Comparison of ENCODE assay signal across 8 cellular contexts in the genomic region with DNA sequence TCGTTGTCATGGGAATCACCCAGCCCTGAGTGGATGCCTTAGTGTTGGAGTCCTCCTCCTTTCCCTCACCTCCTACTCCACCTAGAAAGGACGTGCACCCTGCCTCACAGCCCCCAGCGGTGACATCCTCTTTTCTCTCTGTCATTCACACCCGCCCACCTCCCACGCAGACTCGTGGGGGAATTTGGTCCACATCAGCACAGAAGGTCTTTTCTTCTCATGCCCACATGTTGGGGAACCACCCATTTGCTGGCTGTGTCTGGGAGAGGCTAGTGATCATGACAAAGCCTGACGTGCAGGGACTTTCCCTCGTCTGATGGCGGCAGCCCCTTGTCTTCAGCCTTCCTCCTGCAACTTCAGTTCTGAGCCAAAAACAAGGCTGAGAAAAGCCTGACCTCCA.
DNase-seq lines count a peak whose midpoint lies in the region; ATAC-seq and TF ChIP-seq lines count a peak whose summit lies in the region.

No MANE protein-coding gene starts in this region.

- peak; percentile 87 for ATAC-seq in GM18907 (IDR thresholded peaks at IDR 0.05; ENCODE audit: unreplicated experiment)
- ATAC-seq in HG03039 (IDR thresholded peaks at IDR 0.05; ENCODE audit: unreplicated experiment): peak; percentile 73
- peak; percentile 82 to 85 for ATAC-seq in natural killer cell treated with Interleukin-12 subunit alpha and Interleukin-12 subunit beta and Interleukin-15 and Interleukin-18, amount 100 ng/mL, for 72 hours
- no peak for ATAC-seq in left lobe of liver

- no peaks in the 10 kb centered on the region for H3K9me3 ChIP-seq in tibial nerve

- H3K4me1 Mint-ChIP-seq in activated CD4-positive, alpha-beta memory T cell treated with anti-CD3 and anti-CD28 coated beads, Interleukin-2, amount 10 ng/mL, durations not matched to agents 7 days and 5 days: peaks cover 18% of the 10 kb centered on the region
- H3K4me1 Mint-ChIP-seq in natural killer cell treated with Interleukin-12 subunit alpha and Interleukin-12 subunit beta and Interleukin-15 and Interleukin-18, amount 100 ng/mL, for 72 hours (ENCODE audit: low read depth in 2 of 2): peaks cover 14 to 18% of the 10 kb centered on the region in 2 donors

- H3K27me3 ChIP-seq in tibial nerve: no peaks in the 10 kb centered on the region

- POLR2A ChIA-PET in activated CD4-positive, alpha-beta memory T cell treated with anti-CD3 and anti-CD28 coated beads, Interleukin-2, amount 10 ng/mL, durations not matched to agents 7 days and 5 days (lab: Charles Lee): no interaction called here

- H3K36me3 ChIP-seq in tibial nerve: no peaks in the 10 kb centered on the region

- no peak for TF ChIP-seq CTCF in tibial nerve (IDR thresholded peaks at IDR 0.05)

- H3K27me3 Mint-ChIP-seq in activated CD4-positive, alpha-beta memory T cell treated with anti-CD3 and anti-CD28 coated beads, Interleukin-2, amount 10 ng/mL, durations not matched to agents 7 days and 5 days: peaks cover 5% of the 10 kb centered on the region
- peaks cover 0 to 20% of the 10 kb centered on the region in 2 donors for H3K27me3 Mint-ChIP-seq in natural killer cell treated with Interleukin-12 subunit alpha and Interleukin-12 subunit beta and Interleukin-15 and Interleukin-18, amount 100 ng/mL, for 72 hours

- peak in 1 of 2 donors; percentile 41 for TF ChIP-seq EP300 in tibial nerve (IDR thresholded peaks at IDR 0.05)

- TF ChIP-seq POLR2A in tibial nerve (IDR thresholded peaks at IDR 0.05): no peak

- H3K4me3 Mint-ChIP-seq in activated CD4-positive, alpha-beta memory T cell treated with anti-CD3 and anti-CD28 coated beads, Interleukin-2, amount 10 ng/mL, durations not matched to agents 7 days and 5 days: no peak overlapping the region
- peak overlapping the region; percentile 65 for H3K4me3 Mint-ChIP-seq in natural killer cell treated with Interleukin-12 subunit alpha and Interleukin-12 subunit beta and Interleukin-15 and Interleukin-18, amount 100 ng/mL, for 72 hours

- peaks cover 0 to 9% (median 0%) of the 10 kb centered on the region in 4 donors for H3K4me1 ChIP-seq in tibial nerve

- no peak overlapping the region for H3K4me3 ChIP-seq in tibial nerve

- H3K36me3 Mint-ChIP-seq in activated CD4-positive, alpha-beta memory T cell treated with anti-CD3 and anti-CD28 coated beads, Interleukin-2, amount 10 ng/mL, durations not matched to agents 7 days and 5 days (ENCODE audit: low read depth): no peaks in the 10 kb centered on the region
- H3K36me3 Mint-ChIP-seq in natural killer cell treated with Interleukin-12 subunit alpha and Interleukin-12 subunit beta and Interleukin-15 and Interleukin-18, amount 100 ng/mL, for 72 hours: no peaks in the 10 kb centered on the region

- peak; percentile 31 for DNase-seq in activated CD4-positive, alpha-beta memory T cell treated with anti-CD3 and anti-CD28 coated beads, Interleukin-2, amount 10 ng/mL, durations not matched to agents 7 days and 5 days
- DNase-seq in natural killer cell treated with Interleukin-12 subunit alpha and Interleukin-12 subunit beta and Interleukin-15 and Interleukin-18, amount 100 ng/mL, for 72 hours (ENCODE audit: low spot score): peak; percentile 73
- DNase-seq in left lobe of liver (ENCODE audit: low spot score) (no peak), NCI-H446 treated with DMSO at 0.1 percent for 48 hours (lab: John Stamatoyannopoulos, UW) (no peak), tibial nerve (ENCODE audit: low spot score in 2 of 2) (no peak), H4 (ENCODE audit: low spot score) (no peak)

- H3K27ac Mint-ChIP-seq in activated CD4-positive, alpha-beta memory T cell treated with anti-CD3 and anti-CD28 coated beads, Interleukin-2, amount 10 ng/mL, durations not matched to agents 7 days and 5 days: no peak overlapping the region
- peak overlapping the region in 1 of 2 donors; percentile 7 for H3K27ac Mint-ChIP-seq in natural killer cell treated with Interleukin-12 subunit alpha and Interleukin-12 subunit beta and Interleukin-15 and Interleukin-18, amount 100 ng/mL, for 72 hours

- H3K9me3 Mint-ChIP-seq in activated CD4-positive, alpha-beta memory T cell treated with anti-CD3 and anti-CD28 coated beads, Interleukin-2, amount 10 ng/mL, durations not matched to agents 7 days and 5 days: no peaks in the 10 kb centered on the region
- no peaks in the 10 kb centered on the region for H3K9me3 Mint-ChIP-seq in natural killer cell treated with Interleukin-12 subunit alpha and Interleukin-12 subunit beta and Interleukin-15 and Interleukin-18, amount 100 ng/mL, for 72 hours

- WGBS in tibial nerve, 2 donors: 42 to 49% methylated on average over 9 of the region's 9 CpGs

- CTCF ChIA-PET in activated CD4-positive, alpha-beta memory T cell treated with anti-CD3 and anti-CD28 coated beads, Interleukin-2, amount 10 ng/mL, durations not matched to agents 7 days and 5 days (lab: Charles Lee): no interaction called here

- peak overlapping the region in 2 of 4 donors; percentile 73 to 89 for H3K27ac ChIP-seq in tibial nerve

Comparison
In these comparisons a context has a peak if more than half of its experiments do, and no peak if none do; other contexts are left out.
1. DNase-seq: peak in activated CD4-positive, alpha-beta memory T cell treated with anti-CD3 and anti-CD28 coated beads, Interleukin-2, amount 10 ng/mL, durations not matched to agents 7 days and 5 days (single experiment) and natural killer cell treated with Interleukin-12 subunit alpha and Interleukin-12 subunit beta and Interleukin-15 and Interleukin-18, amount 100 ng/mL, for 72 hours (single experiment); none in left lobe of liver (single experiment), NCI-H446 treated with DMSO at 0.1 percent for 48 hours (single experiment), tibial nerve (0 of 2) and H4 (single experiment).